1 cellular context compared by ENCODE assay signal in the genomic region with DNA sequence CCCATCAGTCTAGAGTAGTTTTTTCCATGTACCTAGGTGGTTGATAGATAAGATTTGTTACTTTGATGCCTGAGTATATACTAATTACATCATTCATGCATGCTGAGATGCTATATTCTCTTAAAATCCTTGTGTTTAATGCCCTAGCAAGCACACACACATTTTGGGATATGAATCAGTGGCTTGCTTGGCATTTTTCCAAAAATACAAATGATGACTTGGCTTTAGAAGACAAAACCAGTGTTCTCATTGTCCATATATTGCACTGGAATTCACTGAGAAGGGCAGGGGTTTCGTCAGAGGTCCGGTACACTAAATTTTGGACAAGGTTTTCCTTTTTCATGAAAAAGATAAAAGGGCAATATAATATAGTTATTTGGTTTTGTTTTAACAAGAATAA.
TF ChIP-seq lines count a peak whose summit lies in the region.

No MANE protein-coding gene starts in this region.

TF ChIP-seq in K562, 482 proteins besides CTCF, POLR2A, EP300 and RAD21:
- TF ChIP-seq ZNF316 (IDR thresholded peaks at IDR 0.05), result no peak
- no peak for TF ChIP-seq MAFG (tag; conservative IDR thresholded peaks at IDR 0.05)
- no peak for TF ChIP-seq ZNF551 (CRISPR knock-in tag; IDR thresholded peaks at IDR 0.05)
- TF ChIP-seq, protein P1, sequence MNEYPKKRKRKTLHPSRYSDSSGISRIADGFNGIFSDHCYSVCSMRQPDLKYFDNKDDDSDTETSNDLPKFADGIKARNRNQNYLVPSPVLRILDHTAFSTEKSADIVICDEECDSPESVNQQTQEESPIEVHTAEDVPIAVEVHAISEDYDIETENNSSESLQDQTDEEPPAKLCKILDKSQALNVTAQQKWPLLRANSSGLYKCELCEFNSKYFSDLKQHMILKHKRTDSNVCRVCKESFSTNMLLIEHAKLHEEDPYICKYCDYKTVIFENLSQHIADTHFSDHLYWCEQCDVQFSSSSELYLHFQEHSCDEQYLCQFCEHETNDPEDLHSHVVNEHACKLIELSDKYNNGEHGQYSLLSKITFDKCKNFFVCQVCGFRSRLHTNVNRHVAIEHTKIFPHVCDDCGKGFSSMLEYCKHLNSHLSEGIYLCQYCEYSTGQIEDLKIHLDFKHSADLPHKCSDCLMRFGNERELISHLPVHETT (CRISPR knock-in tag; conservative IDR thresholded peaks at IDR 0.05 in 1 of 2, IDR thresholded peaks at IDR 0.05 in 1 of 2), result no peak
- no peak for TF ChIP-seq MAZ (CRISPR knock-in tag; conservative IDR thresholded peaks at IDR 0.05 in 1 of 2, IDR thresholded peaks at IDR 0.05 in 1 of 2)
- TF ChIP-seq NFIC (IDR thresholded peaks at IDR 0.05), result peak; percentile 89
- TF ChIP-seq, protein P2, sequence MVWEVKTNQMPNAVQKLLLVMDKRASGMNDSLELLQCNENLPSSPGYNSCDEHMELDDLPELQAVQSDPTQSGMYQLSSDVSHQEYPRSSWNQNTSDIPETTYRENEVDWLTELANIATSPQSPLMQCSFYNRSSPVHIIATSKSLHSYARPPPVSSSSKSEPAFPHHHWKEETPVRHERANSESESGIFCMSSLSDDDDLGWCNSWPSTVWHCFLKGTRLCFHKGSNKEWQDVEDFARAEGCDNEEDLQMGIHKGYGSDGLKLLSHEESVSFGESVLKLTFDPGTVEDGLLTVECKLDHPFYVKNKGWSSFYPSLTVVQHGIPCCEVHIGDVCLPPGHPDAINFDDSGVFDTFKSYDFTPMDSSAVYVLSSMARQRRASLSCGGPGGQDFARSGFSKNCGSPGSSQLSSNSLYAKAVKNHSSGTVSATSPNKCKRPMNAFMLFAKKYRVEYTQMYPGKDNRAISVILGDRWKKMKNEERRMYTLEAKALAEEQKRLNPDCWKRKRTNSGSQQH (CRISPR knock-in tag; IDR thresholded peaks at IDR 0.05), result no peak
- TF ChIP-seq ELF4 (CRISPR knock-in tag; IDR thresholded peaks at IDR 0.05), result no peak
- TF ChIP-seq ZNF41 (CRISPR knock-in tag; conservative IDR thresholded peaks at IDR 0.05), result no peak
- TF ChIP-seq CEBPG (CRISPR knock-in tag; IDR thresholded peaks at IDR 0.05), result no peak
- TF ChIP-seq CEBPG (tag; conservative IDR thresholded peaks at IDR 0.05 in 1 of 2, IDR thresholded peaks at IDR 0.05 in 1 of 2), result peak in 1 of 2 experiments; percentile 17; a peak in 1 of 4 replicates
- TF ChIP-seq U2AF2 (optimal IDR thresholded peaks at IDR 0.05; ENCODE audit: low read depth, low read length), result no peak
- no peak for TF ChIP-seq NFXL1 (CRISPR knock-in tag; IDR thresholded peaks at IDR 0.05)
- 0 out of 2 replicates have a peak, but pooled peaks have one; percentile 17 for TF ChIP-seq FOSL1 (tag; conservative IDR thresholded peaks at IDR 0.05)
- TF ChIP-seq CBX2 (IDR thresholded peaks at IDR 0.05; ENCODE audit: insufficient read depth, low read length, poor library complexity, severe bottlenecking), result no peak
- TF ChIP-seq, protein P3, sequence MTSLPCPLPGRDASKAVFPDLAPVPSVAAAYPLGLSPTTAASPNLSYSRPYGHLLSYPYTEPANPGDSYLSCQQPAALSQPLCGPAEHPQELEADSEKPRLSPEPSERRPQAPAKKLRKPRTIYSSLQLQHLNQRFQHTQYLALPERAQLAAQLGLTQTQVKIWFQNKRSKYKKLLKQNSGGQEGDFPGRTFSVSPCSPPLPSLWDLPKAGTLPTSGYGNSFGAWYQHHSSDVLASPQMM (CRISPR knock-in tag; IDR thresholded peaks at IDR 0.05), result no peak
- no peak for TF ChIP-seq NBN (IDR thresholded peaks at IDR 0.05; ENCODE audit: low read depth)
- TF ChIP-seq NUFIP1 (IDR thresholded peaks at IDR 0.05; ENCODE audit: partially characterized antibody), result no peak
- TF ChIP-seq, protein P4, sequence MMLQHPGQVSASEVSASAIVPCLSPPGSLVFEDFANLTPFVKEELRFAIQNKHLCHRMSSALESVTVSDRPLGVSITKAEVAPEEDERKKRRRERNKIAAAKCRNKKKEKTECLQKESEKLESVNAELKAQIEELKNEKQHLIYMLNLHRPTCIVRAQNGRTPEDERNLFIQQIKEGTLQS (IDR thresholded peaks at IDR 0.05), result no peak
- TF ChIP-seq, protein P4 (CRISPR knock-in tag; conservative IDR thresholded peaks at IDR 0.05), result no peak
- TF ChIP-seq, protein P5, sequence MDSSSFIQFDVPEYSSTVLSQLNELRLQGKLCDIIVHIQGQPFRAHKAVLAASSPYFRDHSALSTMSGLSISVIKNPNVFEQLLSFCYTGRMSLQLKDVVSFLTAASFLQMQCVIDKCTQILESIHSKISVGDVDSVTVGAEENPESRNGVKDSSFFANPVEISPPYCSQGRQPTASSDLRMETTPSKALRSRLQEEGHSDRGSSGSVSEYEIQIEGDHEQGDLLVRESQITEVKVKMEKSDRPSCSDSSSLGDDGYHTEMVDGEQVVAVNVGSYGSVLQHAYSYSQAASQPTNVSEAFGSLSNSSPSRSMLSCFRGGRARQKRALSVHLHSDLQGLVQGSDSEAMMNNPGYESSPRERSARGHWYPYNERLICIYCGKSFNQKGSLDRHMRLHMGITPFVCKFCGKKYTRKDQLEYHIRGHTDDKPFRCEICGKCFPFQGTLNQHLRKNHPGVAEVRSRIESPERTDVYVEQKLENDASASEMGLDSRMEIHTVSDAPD (CRISPR knock-in tag; IDR thresholded peaks at IDR 0.05), result no peak
- no peak for TF ChIP-seq SRSF7 (optimal IDR thresholded peaks at IDR 0.05; ENCODE audit: low read depth, low read length)
- no peak for TF ChIP-seq SAFB (IDR thresholded peaks at IDR 0.05; ENCODE audit: borderline replicate concordance, low read depth, low read length)
- no peak for TF ChIP-seq ZNF133 (CRISPR knock-in tag; IDR thresholded peaks at IDR 0.05)
- TF ChIP-seq NFIX (CRISPR knock-in tag; IDR thresholded peaks at IDR 0.05; ENCODE audit: low read depth), result 0 out of 2 replicates have a peak, but pooled peaks have one; percentile 23
- no peak for TF ChIP-seq L3MBTL2 (IDR thresholded peaks at IDR 0.05)
- TF ChIP-seq ZNF695 (CRISPR knock-in tag; IDR thresholded peaks at IDR 0.05), result no peak
